Comparison of ENCODE assay signal across 18 cellular contexts in the genomic region with DNA sequence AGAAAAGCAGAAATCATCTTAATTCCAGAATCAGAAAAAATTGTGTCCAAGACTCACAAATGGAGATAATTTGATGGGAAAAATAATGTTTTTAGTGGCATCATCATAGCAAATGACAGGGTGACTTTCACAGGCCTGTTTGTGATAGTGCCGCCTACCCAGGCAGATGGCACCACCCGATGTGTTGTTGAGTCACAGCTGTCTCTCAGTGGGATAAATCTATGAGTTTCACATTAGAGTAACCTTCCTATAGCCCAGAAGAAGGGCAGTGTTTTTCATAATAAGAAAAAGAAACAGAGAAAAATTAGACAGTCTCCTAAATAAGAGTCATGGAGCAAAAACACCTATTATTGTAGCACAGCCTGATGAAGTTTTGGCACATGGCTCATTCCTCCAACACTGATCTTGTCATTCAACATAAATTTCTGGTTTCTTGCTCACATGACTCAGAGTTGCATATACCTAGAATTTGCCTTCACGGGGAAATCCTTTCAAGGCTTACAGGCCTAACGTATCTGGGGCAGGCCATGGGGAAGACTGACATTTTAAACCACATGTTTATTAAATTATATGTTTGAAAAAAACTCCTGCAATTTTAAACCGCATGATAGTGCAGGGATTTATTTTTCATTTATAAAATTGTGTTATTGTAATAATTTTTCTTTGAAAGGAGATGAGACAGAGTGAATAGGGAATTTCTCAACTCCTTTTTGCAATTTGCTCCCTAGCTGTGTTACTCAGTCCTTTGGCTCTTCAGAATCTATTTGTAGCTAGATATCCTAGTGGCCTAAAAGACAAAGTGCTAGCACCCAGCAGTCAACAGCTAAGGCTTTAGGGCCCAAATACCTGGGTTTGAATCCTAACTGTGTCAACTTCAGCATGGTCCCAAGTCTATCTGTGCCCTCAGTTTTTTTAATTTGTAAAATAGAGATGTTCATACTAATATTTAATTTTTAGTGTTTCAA.
A peak's percentile ranks its signal among the peaks of the same experiment; 100 is the strongest.
DNase-seq lines count a peak whose midpoint lies in the region; ATAC-seq and TF ChIP-seq lines count a peak whose summit lies in the region.
"Had no signal": no experiment of that assay in that cellular context is flagged by ENCODE, and none has a peak within 500 bp of the region (broad histone marks: within the 10 kb centered on the region; RNA-seq: fewer than 3 reads in every experiment).

No MANE protein-coding gene starts in this region.

- no peaks in the 10 kb centered on the region for H3K27me3 ChIP-seq in mesendoderm (ENCODE audit: insufficient read depth, low read length, poor library complexity)
- H3K27me3 ChIP-seq: BE2C, vagina had no signal

- H3K56ac ChIP-seq in mesendoderm (ENCODE audit: low read length) = no peak overlapping the region

- no peak overlapping the region for H4K5ac ChIP-seq in mesendoderm (ENCODE audit: low read length)

- no peaks in the 10 kb centered on the region for H3K27me3 Mint-ChIP-seq in brain
- H3K27me3 Mint-ChIP-seq: activated naive CD8-positive, alpha-beta T cell treated with anti-CD3 and anti-CD28 coated beads, Interleukin-2, amount 50 U/mL, for 24 hours; activated T-cell treated with anti-CD3 and anti-CD28 coated beads, Interleukin-2, amount 50 U/mL, for 24 hours had no signal

- no peak overlapping the region for H3K4me3 ChIP-seq in mesendoderm (ENCODE audit: low read length)
- H3K4me3 ChIP-seq: vagina had no signal

- no peaks in the 10 kb centered on the region for H3K79me2 ChIP-seq in mesendoderm (ENCODE audit: control insufficient read depth, insufficient read depth, low read length)

- no peak overlapping the region for H3K18ac ChIP-seq in mesendoderm (ENCODE audit: low read length)

- peak overlapping the region; percentile 86 for H2BK15ac ChIP-seq in mesendoderm (replicated peaks; ENCODE audit: low read depth)

- H3K4me1 ChIP-seq in mesendoderm (ENCODE audit: control insufficient read depth, low read depth, low read length) = no peaks in the 10 kb centered on the region
- H3K4me1 ChIP-seq: BE2C, vagina had no signal

- no peak overlapping the region for H3K9ac ChIP-seq in mesendoderm (ENCODE audit: low read length)

- no peak overlapping the region for H2AK5ac ChIP-seq in mesendoderm (ENCODE audit: low read length)

- H3K23ac ChIP-seq in mesendoderm (ENCODE audit: low read length) = no peak overlapping the region

- WGBS in mesendoderm (ENCODE audit: extremely low coverage, insufficient coverage, low lambda C conversion rate) = no CpG with 5 or more reads among the region's 5 CpGs

- H3K4me1 Mint-ChIP-seq in brain = peaks cover 28% of the 10 kb centered on the region
- H3K4me1 Mint-ChIP-seq: activated naive CD8-positive, alpha-beta T cell treated with anti-CD3 and anti-CD28 coated beads, Interleukin-2, amount 50 U/mL, for 24 hours had no signal

- no peaks in the 10 kb centered on the region for H3K36me3 ChIP-seq in mesendoderm (ENCODE audit: control insufficient read depth, insufficient read depth, low read length)
- H3K36me3 ChIP-seq: BE2C, vagina had no signal

- DNase-seq in ELR (ENCODE audit: low read depth) (peak; percentile 56), LHCN-M2 (ENCODE audit: low read depth) (peak; percentile 27), mesendoderm (peak; percentile 17), NCI-H187 treated with DMSO at 0.1 percent for 48 hours (lab: John Stamatoyannopoulos, UW) (no peak)
- DNase-seq in central memory CD4-positive, alpha-beta T cell = no peak
- DNase-seq: activated CD4-positive, alpha-beta T cell treated with anti-CD3 and anti-CD28 coated beads for 48 hours; activated naive CD8-positive, alpha-beta T cell treated with anti-CD3 and anti-CD28 coated beads, Interleukin-2, amount 50 U/mL, for 24 hours; activated T-cell treated with anti-CD3 and anti-CD28 coated beads, Interleukin-2, amount 50 U/mL, for 24 hours; BE2C; erythroblast; NCI-H2107; NK-92 treated with Interleukin-12 subunit alpha and Interleukin-12 subunit beta, amount 100 ng/mL, for 24 hours; SHP77 treated with DMSO at 0.1 percent for 48 hours; stimulated activated naive CD8-positive, alpha-beta T cell treated with anti-CD3 and anti-CD28 coated beads, Interleukin-15, Interleukin-2, amounts not matched to agents 100 U/mL and 50 U/mL, for 24 hours had no signal

- no peak overlapping the region for H3K27ac ChIP-seq in mesendoderm (ENCODE audit: low read depth, low read length)
- H3K27ac ChIP-seq: vagina had no signal

- ATAC-seq in HG03342 (IDR thresholded peaks at IDR 0.05; ENCODE audit: unreplicated experiment) = no peak
- ATAC-seq in GM19324 (IDR thresholded peaks at IDR 0.05; ENCODE audit: low FRiP score, unreplicated experiment) = no peak
- ATAC-seq: activated naive CD8-positive, alpha-beta T cell treated with anti-CD3 and anti-CD28 coated beads, Interleukin-2, amount 50 U/mL, for 24 hours; stimulated activated naive CD8-positive, alpha-beta T cell treated with anti-CD3 and anti-CD28 coated beads, Interleukin-15, Interleukin-2, amounts not matched to agents 100 U/mL and 50 U/mL, for 24 hours had no signal

- peaks cover 4 to 15% (median 12%) of the 10 kb centered on the region in 5 experiments for H3K9me3 Mint-ChIP-seq in brain
- H3K9me3 Mint-ChIP-seq: activated naive CD8-positive, alpha-beta T cell treated with anti-CD3 and anti-CD28 coated beads, Interleukin-2, amount 50 U/mL, for 24 hours had no signal

- H4K8ac ChIP-seq in mesendoderm (ENCODE audit: low read depth, low read length) = no peak overlapping the region

- no peak for TF ChIP-seq CTCF in brain (conservative IDR thresholded peaks at IDR 0.05)

- no peak overlapping the region for H3K4me3 Mint-ChIP-seq in brain
- H3K4me3 Mint-ChIP-seq: activated naive CD8-positive, alpha-beta T cell treated with anti-CD3 and anti-CD28 coated beads, Interleukin-2, amount 50 U/mL, for 24 hours; activated T-cell treated with anti-CD3 and anti-CD28 coated beads, Interleukin-2, amount 50 U/mL, for 24 hours had no signal

- no peak overlapping the region for H3K4ac ChIP-seq in mesendoderm (ENCODE audit: low read depth, low read length)

- H2BK5ac ChIP-seq in mesendoderm (ENCODE audit: low read length) = no peak overlapping the region

- H3K36me3 Mint-ChIP-seq in brain = no peaks in the 10 kb centered on the region

- peak overlapping the region in 3 of 5 experiments; percentile 50 to 78 (median 58) for H3K27ac Mint-ChIP-seq in brain
- H3K27ac Mint-ChIP-seq: activated naive CD8-positive, alpha-beta T cell treated with anti-CD3 and anti-CD28 coated beads, Interleukin-2, amount 50 U/mL, for 24 hours; activated T-cell treated with anti-CD3 and anti-CD28 coated beads, Interleukin-2, amount 50 U/mL, for 24 hours had no signal

- no peak overlapping the region for H3K4me2 ChIP-seq in mesendoderm (ENCODE audit: low read length)

- no peak overlapping the region for H2BK120ac ChIP-seq in mesendoderm (ENCODE audit: low read depth, low read length)

- no peaks in the 10 kb centered on the region for H3K79me1 ChIP-seq in mesendoderm (ENCODE audit: low read length)

Comparison
In these comparisons a context has a peak if more than half of its experiments do, and no peak if none do; other contexts are left out.
1. DNase-seq: peak in ELR (single experiment), LHCN-M2 (single experiment) and mesendoderm (single experiment); none in NCI-H187 treated with DMSO at 0.1 percent for 48 hours (single experiment) and central memory CD4-positive, alpha-beta T cell (single experiment).